ENCODE assay signal across 9 cellular contexts in genomic region chr2:62099523-62100175, GRCh38.
DNase-seq lines count a peak whose midpoint lies in the region; ATAC-seq and TF ChIP-seq lines count a peak whose summit lies in the region.
"Had no signal": no experiment of that assay in that cellular context is flagged by ENCODE, and none has a peak within 500 bp of the region (broad histone marks: within the 10 kb centered on the region; RNA-seq: fewer than 3 reads in every experiment).

No MANE protein-coding gene starts in this region.

- H2AFZ ChIP-seq in Karpas-422 (ENCODE audit: low read length): no peak overlapping the region

- H3K9ac ChIP-seq in Karpas-422 (ENCODE audit: low read length): no peak overlapping the region

- H3K9me2 ChIP-seq in Karpas-422 (replicated peaks; ENCODE audit: insufficient read depth, low read length): no peaks in the 10 kb centered on the region

- ATAC-seq in GM19324 (IDR thresholded peaks at IDR 0.05; ENCODE audit: low FRiP score, unreplicated experiment) (peak; percentile 80), HG02870 (IDR thresholded peaks at IDR 0.05; ENCODE audit: unreplicated experiment) (peak; percentile 86)

- intact Hi-C loops in breast epithelium (cut with DNase I; ENCODE audit: low total_unique reads): no loop called here

- H3K4me2 ChIP-seq in Karpas-422 (ENCODE audit: low read depth, low read length, poor library complexity, severe bottlenecking): peak overlapping the region; percentile 8

- H3K27me3 ChIP-seq in Karpas-422 (ENCODE audit: low read length): no peaks in the 10 kb centered on the region
- no peaks in the 10 kb centered on the region for H3K27me3 ChIP-seq in breast epithelium

- no peaks in the 10 kb centered on the region for H3K9me3 ChIP-seq in Karpas-422 (ENCODE audit: low read length)
- no peaks in the 10 kb centered on the region for H3K9me3 ChIP-seq in breast epithelium

- no peak for TF ChIP-seq CTCF in breast epithelium (IDR thresholded peaks at IDR 0.05)

- TF ChIP-seq POLR2A in breast epithelium (IDR thresholded peaks at IDR 0.05): no peak

- H3K4me3 ChIP-seq in GM08714 (ENCODE audit: low read length) (peak overlapping the region; percentile 72; the same call in 1 of the 2 replicates), Karpas-422 (ENCODE audit: low read length) (no peak overlapping the region), breast epithelium (no peak overlapping the region)

- DNase-seq in Karpas-422 (no peak), SKM-1 (lab: John Stamatoyannopoulos, UW; ENCODE audit: unreplicated experiment) (no peak), breast epithelium (ENCODE audit: low spot score in 2 of 2) (no peak), NCI-H524 (lab: John Stamatoyannopoulos, UW) (no peak)
- DNase-seq in stimulated activated CD4-positive, alpha-beta T cell treated with anti-CD3 and anti-CD28 coated beads, Interleukin-2, amount 100 ng/mL, for 24 hours: no peak
- DNase-seq: NCI-H1092 treated with DMSO at 0.1 percent for 48 hours had no signal

- H3K27ac ChIP-seq in Karpas-422 (ENCODE audit: low read length) (no peak overlapping the region), breast epithelium (no peak overlapping the region)

- H4K20me1 ChIP-seq in Karpas-422 (ENCODE audit: insufficient read depth, low read depth, low read length): 0 out of 2 replicates have a peak, but pooled peaks cover 15% of the 10 kb centered on the region

- no peaks in the 10 kb centered on the region for H3K79me2 ChIP-seq in Karpas-422 (ENCODE audit: low read length)

- no peaks in the 10 kb centered on the region for H3K36me3 ChIP-seq in Karpas-422 (ENCODE audit: insufficient read depth, low read length)
- no peaks in the 10 kb centered on the region for H3K36me3 ChIP-seq in breast epithelium

- H3K4me1 ChIP-seq in Karpas-422 (ENCODE audit: low read length) (peaks cover 20% of the 10 kb centered on the region), breast epithelium (no peaks in the 10 kb centered on the region)
